Comparison of ENCODE assay signal across 8 cellular contexts in the genomic region with DNA sequence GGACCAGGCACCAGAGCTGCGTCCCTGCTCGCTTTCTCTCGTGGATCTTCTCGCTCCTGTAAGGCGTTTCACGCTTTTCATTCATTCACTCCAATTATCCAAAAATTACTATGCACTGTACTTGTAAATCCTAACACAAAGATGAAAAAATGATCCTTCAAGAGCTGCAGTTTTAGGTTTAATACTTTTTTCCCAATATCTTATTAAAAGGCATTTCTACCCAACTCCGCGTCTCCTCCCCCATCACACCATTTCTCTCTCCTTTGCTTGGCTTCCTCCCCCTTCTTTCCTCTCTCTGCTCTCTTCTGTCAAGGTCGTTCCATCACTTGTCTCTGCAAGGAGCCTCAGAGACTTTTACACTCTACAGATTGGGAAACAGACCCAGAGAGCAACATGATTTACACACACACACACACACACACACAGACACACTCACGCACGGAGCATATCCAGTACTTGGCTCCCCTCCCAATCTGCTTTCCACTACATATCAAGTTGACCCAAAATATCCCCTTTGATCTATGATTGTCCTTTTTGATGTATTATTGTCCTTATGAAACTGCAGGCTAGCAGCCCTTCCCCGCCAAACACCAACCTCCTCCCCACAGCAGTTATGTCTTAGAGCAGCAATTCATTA. TPM values are rescaled to one million over a fixed set of nuclear protein-coding genes. Genes with fewer than 3 reads are reported as not detected.
A peak's percentile ranks its signal among the peaks of the same experiment; 100 is the strongest.
DNase-seq lines count a peak whose midpoint lies in the region; ATAC-seq and TF ChIP-seq lines count a peak whose summit lies in the region.

No MANE protein-coding gene starts in this region.

- no peaks in the 10 kb centered on the region for H3K79me2 ChIP-seq in ACC112 (ENCODE audit: control insufficient read depth, insufficient read depth, low read length, unreplicated experiment)

- DNase-seq in central memory CD8-positive, alpha-beta T cell (ENCODE audit: low spot score in 2 of 2) = no peak
- DNase-seq in AG08395 (ENCODE audit: low spot score) (no peak), activated gamma-delta T cell (lab: John Stamatoyannopoulos, UW) (no peak)

- no peak for ATAC-seq in central memory CD8-positive, alpha-beta T cell (replicated peaks; ENCODE audit: extremely low read depth, poor library complexity, severe bottlenecking)
- ATAC-seq in HG02840 (IDR thresholded peaks at IDR 0.05; ENCODE audit: low FRiP score, unreplicated experiment) = no peak
- ATAC-seq in GM18505 (IDR thresholded peaks at IDR 0.05; ENCODE audit: unreplicated experiment) = no peak

- H3K27ac ChIP-seq in ACC112 (ENCODE audit: low read depth, low read length) (no peak overlapping the region), HUES64 (ENCODE audit: low read depth, low read length) (no peak overlapping the region), mesodermal cell (ENCODE audit: low read depth, low read length, severe bottlenecking) (no peak overlapping the region)

- H3K9me3 ChIP-seq in HUES64 (ENCODE audit: insufficient read depth, low read depth, low read length) (no peaks in the 10 kb centered on the region), mesodermal cell (ENCODE audit: control insufficient read depth, low read length) (no peaks in the 10 kb centered on the region)

- peaks cover 83% of the 10 kb centered on the region for H3K27me3 Mint-ChIP-seq in central memory CD8-positive, alpha-beta T cell

- peaks cover 15% of the 10 kb centered on the region for H3K4me1 Mint-ChIP-seq in central memory CD8-positive, alpha-beta T cell

- no peaks in the 10 kb centered on the region for H3K9me3 Mint-ChIP-seq in central memory CD8-positive, alpha-beta T cell

- H3K4me1 ChIP-seq in ACC112 (ENCODE audit: control insufficient read depth, insufficient read depth, low read length, unreplicated experiment) = peaks cover 13% of the 10 kb centered on the region
- H3K4me1 ChIP-seq in HUES64 (ENCODE audit: insufficient read depth, low read length) = peaks cover 24% of the 10 kb centered on the region
- H3K4me1 ChIP-seq in mesodermal cell (ENCODE audit: control insufficient read depth, insufficient read depth, low read length, poor library complexity, severe bottlenecking) = no peaks in the 10 kb centered on the region

- H3K36me3 ChIP-seq in ACC112 (ENCODE audit: insufficient read depth, low read length) = no peaks in the 10 kb centered on the region
- no peaks in the 10 kb centered on the region for H3K36me3 ChIP-seq in HUES64 (ENCODE audit: insufficient read depth, low read length)
- H3K36me3 ChIP-seq in mesodermal cell (ENCODE audit: control insufficient read depth, insufficient read depth, low read length) = no peaks in the 10 kb centered on the region

- peaks cover 2% of the 10 kb centered on the region for H3K36me3 Mint-ChIP-seq in central memory CD8-positive, alpha-beta T cell (ENCODE audit: insufficient read depth)

- H3K27ac Mint-ChIP-seq in central memory CD8-positive, alpha-beta T cell (ENCODE audit: low read depth) = no peak overlapping the region

- H2AFZ ChIP-seq in ACC112 (ENCODE audit: low read length, unreplicated experiment) = peak overlapping the region; percentile 80

- peak overlapping the region; percentile 62 for H3K4me3 Mint-ChIP-seq in central memory CD8-positive, alpha-beta T cell

- TF ChIP-seq POLR2A in GM18505 (IDR thresholded peaks at IDR 0.05; ENCODE audit: borderline replicate concordance, extremely low read depth, insufficient read depth, insufficient read length) = no peak

- H3K9ac ChIP-seq in HUES64 (ENCODE audit: low read depth, low read length) = no peak overlapping the region

- WGBS in HUES64 = 25% methylated on average over 12 of the region's 12 CpGs
- 9 to 14% methylated on average over 8 to 11 of the region's 12 CpGs for WGBS in mesodermal cell (ENCODE audit: insufficient coverage in 2 of 2), 2 experiments

- H3K27me3 ChIP-seq in ACC112 (ENCODE audit: insufficient read depth, low read length) (no peaks in the 10 kb centered on the region), HUES64 (ENCODE audit: insufficient read depth, low read length) (peaks cover 28% of the 10 kb centered on the region)

- H3K4me3 ChIP-seq in ACC112 (ENCODE audit: low read depth, low read length) = peak overlapping the region; percentile 77
- peak overlapping the region; percentile 74 for H3K4me3 ChIP-seq in HUES64 (ENCODE audit: low read length)
- peak overlapping the region; percentile 49 for H3K4me3 ChIP-seq in mesodermal cell (ENCODE audit: extremely low read depth, insufficient read depth, low read length, poor library complexity, severe bottlenecking)

RNA-seq across cellular contexts. Expression of a gene that starts 0.5 kb away (rescaled TPM):
- 2.1 TPM for polyA plus RNA-seq in HUES64 (2013, experiment 1 of 2)
- polyA plus RNA-seq in HUES64 (2013, experiment 2 of 2) = 2.4 TPM
- 1.4 TPM for polyA plus RNA-seq in mesodermal cell (2013, experiment 1 of 2)
- polyA plus RNA-seq in mesodermal cell (2013, experiment 2 of 2) = 0.91 TPM
